In genomic region chr17:2710075-2710803, GRCh38 we compare ENCODE assay signal across 9 cellular contexts. TPM values are rescaled to one million over a fixed set of nuclear protein-coding genes. Genes with fewer than 3 reads are reported as not detected.
A peak's percentile ranks its signal among the peaks of the same experiment; 100 is the strongest.
DNase-seq lines count a peak whose midpoint lies in the region; ATAC-seq and TF ChIP-seq lines count a peak whose summit lies in the region.
"Had no signal": no experiment of that assay in that cellular context is flagged by ENCODE, and none has a peak within 500 bp of the region (broad histone marks: within the 10 kb centered on the region; RNA-seq: fewer than 3 reads in every experiment).

No MANE protein-coding gene starts in this region.

- H3K27ac ChIP-seq in Panc1 (ENCODE audit: low read length) (peak overlapping the region; percentile 86), esophagus (ENCODE audit: low read depth in 2 of 2, low read length in 1 of 2) (peak overlapping the region; percentile 87 to 97)

- peaks cover 6% of the 10 kb centered on the region for H3K27me3 Mint-ChIP-seq in progenitor cell of endocrine pancreas

- intact Hi-C loops in Panc1 (cut with micrococcal nuclease; ENCODE audit: unreplicated experiment), result no loop called here

- no peak for DNase-seq in GM12865 (ENCODE audit: low read depth)
- DNase-seq in Panc1 (ENCODE audit: low read depth, low spot score), result no peak
- DNase-seq in progenitor cell of endocrine pancreas (ENCODE audit: low spot score, unreplicated experiment), result no peak
- DNase-seq in GM19238 (ENCODE audit: insufficient read length, low spot score), result no peak
- DNase-seq in GOT3 (lab: John Stamatoyannopoulos, UW), result no peak

- peaks cover 24% of the 10 kb centered on the region for H3K4me1 Mint-ChIP-seq in progenitor cell of endocrine pancreas (ENCODE audit: low read depth)

- H3K36me3 Mint-ChIP-seq in progenitor cell of endocrine pancreas (ENCODE audit: insufficient read depth), result no peaks in the 10 kb centered on the region

- H3K36me3 ChIP-seq in Panc1 (ENCODE audit: control insufficient read depth, insufficient read depth, low read length) (no peaks in the 10 kb centered on the region; the same call in 1 of the 2 replicates), esophagus (ENCODE audit: control insufficient read depth in 2 of 2, insufficient read depth in 2 of 2, low read length in 1 of 2) (peaks cover 0 to 3% of the 10 kb centered on the region in 2 donors)

- TSS peak; percentile 76 for BruUV-seq in Panc1 (replicated peaks; lab: Mats Ljungman, UMichigan)

- H3K4me1 ChIP-seq in Panc1 (ENCODE audit: control insufficient read depth, insufficient read depth, low read length), result peaks cover 24% of the 10 kb centered on the region
- H3K4me1 ChIP-seq in esophagus (ENCODE audit: control insufficient read depth in 2 of 2, insufficient read depth in 2 of 2, low read length in 1 of 2), result peaks cover 19 to 35% of the 10 kb centered on the region in 2 donors

- WGBS in esophagus, 2 donors, result 29 to 30% methylated on average over 16 of the region's 16 CpGs

- CTCF ChIA-PET in Panc1 (lab: Charles Lee), result no interaction called here

- POLR2A ChIA-PET in Panc1 (lab: Charles Lee), result interaction anchor here (0.5 kb wide), 1 partner anchor 937 kb away, joined by 4 read pairs; no protein-coding TSS in a partner anchor

- H3K27ac Mint-ChIP-seq in progenitor cell of endocrine pancreas, result peak overlapping the region; percentile 78

- peak overlapping the region; percentile 74 for H3K4me3 Mint-ChIP-seq in progenitor cell of endocrine pancreas (ENCODE audit: low read depth)

- H3K27me3 ChIP-seq in Panc1 (ENCODE audit: control insufficient read depth, insufficient read depth, low read length) (no peaks in the 10 kb centered on the region), esophagus (ENCODE audit: control insufficient read depth in 1 of 2, insufficient read depth in 2 of 2, low read length in 2 of 2) (no peaks in the 10 kb centered on the region)

- in situ Hi-C loops in Panc1 (cut with HindIII; ENCODE audit: low pct_unique_long_range_greater_than_20kb, low sequenced_read_pairs), result no loop called here

- ATAC-seq in Panc1 (no peak), HG03280 (IDR thresholded peaks at IDR 0.05; ENCODE audit: unreplicated experiment) (no peak), HG02759 (IDR thresholded peaks at IDR 0.05; ENCODE audit: unreplicated experiment) (no peak)

- H3K4me3 ChIP-seq in GM12865 (ENCODE audit: low read depth, low read length) (peak overlapping the region; percentile 71), Panc1 (ENCODE audit: low read depth in 2 of 2, low read length in 2 of 2) (peak overlapping the region; percentile 73 to 82), esophagus (ENCODE audit: low read depth in 1 of 2, low read length in 2 of 2) (peak overlapping the region; percentile 82 to 87)

- H3K9me3 ChIP-seq in Panc1 (ENCODE audit: control insufficient read depth, insufficient read depth, low read depth, low read length), result no peaks in the 10 kb centered on the region
- no peaks in the 10 kb centered on the region for H3K9me3 ChIP-seq in esophagus (ENCODE audit: control insufficient read depth in 2 of 2, insufficient read depth in 1 of 2, low read depth in 1 of 2, low read length in 1 of 2)

- no peaks in the 10 kb centered on the region for H3K9me3 Mint-ChIP-seq in progenitor cell of endocrine pancreas (ENCODE audit: low read depth)

- TF ChIP-seq CTCF in GM12865 (IDR thresholded peaks at IDR 0.05; ENCODE audit: insufficient read depth, low read depth, low read length, missing control alignments) (no peak), Panc1 (IDR thresholded peaks at IDR 0.05) (no peak), progenitor cell of endocrine pancreas (IDR thresholded peaks at IDR 0.05; ENCODE audit: unreplicated experiment) (no peak)

RNA-seq across cellular contexts. Expression of gene CLUH, which starts 1.3 kb away (rescaled TPM):
- total RNA-seq in Panc1 (2021; ENCODE audit: unreplicated experiment) (119 TPM), progenitor cell of endocrine pancreas (40.2 and 46.9 TPM in 2 replicates)
- polyA plus RNA-seq in Panc1 (2012; ENCODE audit: insufficient read length), result 115 TPM
- polyA plus RNA-seq in esophagus, result 10 to 100 TPM; 65.2 to 85.5 TPM

RNA-seq across cellular contexts. Expression of gene CCDC92B, which starts 39.2 kb away (rescaled TPM):
- total RNA-seq in Panc1 (2021; ENCODE audit: unreplicated experiment) (0.51 TPM), progenitor cell of endocrine pancreas (0.87 and 1.3 TPM in 2 replicates)
- polyA plus RNA-seq in Panc1 (2012; ENCODE audit: insufficient read length), result 0.99 TPM
- polyA plus RNA-seq in esophagus, result 1 to 10 TPM in 1 of 2 donors, under 1 TPM in 1; 0.44 to 1.2 TPM
- total RNA-seq: M059J had no signal
